Comparison of ENCODE assay signal across 7 cellular contexts in the genomic region with DNA sequence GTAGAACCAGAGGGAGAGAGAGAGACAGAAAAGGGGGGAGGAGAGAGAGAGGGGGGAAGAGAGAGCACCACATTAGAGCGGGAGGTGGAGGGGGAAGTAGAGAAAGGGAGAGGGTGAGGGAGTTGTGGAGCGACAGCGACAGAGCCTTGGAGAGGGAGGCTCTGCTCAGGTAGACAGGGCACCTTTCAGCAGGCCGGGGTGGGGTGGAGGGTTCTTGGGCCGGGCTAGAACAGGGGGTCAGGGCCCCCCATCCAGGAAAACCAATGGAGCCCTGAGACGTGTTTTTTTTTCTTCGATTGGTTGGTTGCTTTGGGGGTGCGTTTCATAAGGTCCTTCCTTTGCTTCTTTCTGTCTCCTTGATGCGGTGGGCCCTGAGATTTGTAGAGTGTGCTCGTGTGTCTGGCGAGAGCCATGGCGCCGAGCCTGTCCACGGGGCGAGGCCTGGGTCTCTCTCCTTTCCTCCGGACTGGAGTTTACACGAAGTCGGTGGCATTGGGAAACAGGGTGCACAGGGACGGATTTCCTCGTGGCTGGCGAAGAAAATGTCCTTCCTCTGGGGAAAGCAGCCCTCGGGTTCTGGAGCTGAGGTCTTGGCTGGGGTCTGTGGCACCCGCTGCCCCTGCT. TPM values are rescaled to one million over a fixed set of nuclear protein-coding genes. Genes with fewer than 3 reads are reported as not detected.
DNase-seq lines count a peak whose midpoint lies in the region; ATAC-seq and TF ChIP-seq lines count a peak whose summit lies in the region.
"Not testable (repeated sequence)": the region's sequence is repeated elsewhere in the genome, so short reads cannot be mapped to it uniquely, and the experiment has no call there.

No MANE protein-coding gene starts in this region.

- H2AK5ac ChIP-seq in mesendoderm (ENCODE audit: low read length) = not testable (repeated sequence)

- TF ChIP-seq CTCF in DOHH2 (IDR thresholded peaks at IDR 0.05; ENCODE audit: low read depth, low read length, poor library complexity, severe bottlenecking); GM12864 (IDR thresholded peaks at IDR 0.05; ENCODE audit: low read depth, low read length, missing control alignments); GM23338 (conservative IDR thresholded peaks at IDR 0.05; ENCODE audit: low read depth in 2 of 2); astrocyte of the spinal cord (IDR thresholded peaks at IDR 0.05; ENCODE audit: low read depth, low read length); upper lobe of right lung (IDR thresholded peaks at IDR 0.05): not testable (repeated sequence)

- H2BK15ac ChIP-seq in mesendoderm (replicated peaks; ENCODE audit: low read depth) = not testable (repeated sequence)

- not testable (repeated sequence) for H3K4me2 ChIP-seq in DOHH2 (ENCODE audit: low read length); GM23338; mesendoderm (ENCODE audit: low read length)

- not testable (repeated sequence) for H2BK5ac ChIP-seq in mesendoderm (ENCODE audit: low read length)

- not testable (repeated sequence) for H3K18ac ChIP-seq in mesendoderm (ENCODE audit: low read length)

- not testable (repeated sequence) for ATAC-seq in GM23338, Right ventricle myocardium inferior
- ATAC-seq in upper lobe of right lung = peak; percentile 40

- H4K20me1 ChIP-seq in DOHH2 (ENCODE audit: control insufficient read depth, insufficient read depth, low read depth, low read length); GM23338 (replicated peaks; ENCODE audit: insufficient read depth): not testable (repeated sequence)

- H3K4me1 ChIP-seq in DOHH2 (ENCODE audit: control insufficient read depth, low read length); GM23338 (ENCODE audit: insufficient read depth); mesendoderm (ENCODE audit: control insufficient read depth, low read depth, low read length); upper lobe of right lung: not testable (repeated sequence)

- WGBS in mesendoderm (ENCODE audit: extremely low coverage, insufficient coverage, low lambda C conversion rate) = no CpG with 5 or more reads among the region's 23 CpGs

- H3K27ac ChIP-seq in DOHH2 (ENCODE audit: low read depth, low read length); GM23338 (ENCODE audit: low read depth); mesendoderm (ENCODE audit: low read depth, low read length); upper lobe of right lung: not testable (repeated sequence)

- not testable (repeated sequence) for H3K79me1 ChIP-seq in mesendoderm (ENCODE audit: low read length)

- H3K36me3 ChIP-seq in DOHH2 (ENCODE audit: control insufficient read depth, low read length); GM23338 (ENCODE audit: insufficient read depth); mesendoderm (ENCODE audit: control insufficient read depth, insufficient read depth, low read length); upper lobe of right lung: not testable (repeated sequence)

- H2BK120ac ChIP-seq in mesendoderm (ENCODE audit: low read depth, low read length) = not testable (repeated sequence)

- H3K79me2 ChIP-seq in DOHH2 (ENCODE audit: control insufficient read depth, low read length); GM23338 (replicated peaks; ENCODE audit: insufficient read depth); mesendoderm (ENCODE audit: control insufficient read depth, insufficient read depth, low read length): not testable (repeated sequence)

- H3K23ac ChIP-seq in mesendoderm (ENCODE audit: low read length) = not testable (repeated sequence)

- H3K56ac ChIP-seq in mesendoderm (ENCODE audit: low read length) = not testable (repeated sequence)

- H3K4me3 ChIP-seq in DOHH2 (ENCODE audit: low read length) = 0 out of 2 replicates have a peak overlapping the region, but pooled peaks have one; percentile 37
- H3K4me3 ChIP-seq in GM12864 (ENCODE audit: low read depth, low read length) = peak overlapping the region; percentile 43; the same call in 1 of the 2 replicates
- H3K4me3 ChIP-seq in GM23338; mesendoderm (ENCODE audit: low read length); upper lobe of right lung: not testable (repeated sequence)
- H3K4me3 ChIP-seq in astrocyte of the spinal cord (ENCODE audit: low read depth, low read length) = peak overlapping the region; percentile 37

- peaks cover 26% of the 10 kb centered on the region for H3K36me3 Mint-ChIP-seq in GM23338 (ENCODE audit: low read depth)

- H3K27me3 ChIP-seq in DOHH2 (ENCODE audit: control insufficient read depth, low read length); mesendoderm (ENCODE audit: insufficient read depth, low read length, poor library complexity); upper lobe of right lung: not testable (repeated sequence)
- peaks cover 32% of the 10 kb centered on the region for H3K27me3 ChIP-seq in GM23338 (ENCODE audit: insufficient read depth)

- not testable (repeated sequence) for H3K9me3 ChIP-seq in DOHH2 (ENCODE audit: control insufficient read depth, insufficient read depth, low read length); upper lobe of right lung

- intact Hi-C loops in Right ventricle myocardium inferior (cut with DNase I); upper lobe of right lung (cut with DNase I): not testable (repeated sequence)

- H3K4ac ChIP-seq in mesendoderm (ENCODE audit: low read depth, low read length) = not testable (repeated sequence)

- not testable (repeated sequence) for H3K9ac ChIP-seq in mesendoderm (ENCODE audit: low read length)

- H3K4me3 Mint-ChIP-seq in GM23338 = not testable (repeated sequence)

- H3K27ac Mint-ChIP-seq in GM23338 = not testable (repeated sequence)

- not testable (repeated sequence) for H2AFZ ChIP-seq in GM23338

- not testable (repeated sequence) for H4K5ac ChIP-seq in mesendoderm (ENCODE audit: low read length)

- in situ Hi-C loops in astrocyte of the spinal cord (cut with HindIII; ENCODE audit: low sequenced_read_pairs) = not testable (repeated sequence)

- H3K27me3 Mint-ChIP-seq in GM23338 (ENCODE audit: insufficient read depth, low read depth, poor library complexity) = peaks cover 23% of the 10 kb centered on the region

- not testable (repeated sequence) for H4K8ac ChIP-seq in mesendoderm (ENCODE audit: low read depth, low read length)

- H3K4me1 Mint-ChIP-seq in GM23338 = not testable (repeated sequence)

- H3K9me2 ChIP-seq in DOHH2 (replicated peaks; ENCODE audit: control insufficient read depth, low read length); GM23338 (ENCODE audit: insufficient read depth): not testable (repeated sequence)

- DNase-seq in GM12864 (ENCODE audit: low read depth); GM23338 (ENCODE audit: low spot score); astrocyte of the spinal cord (ENCODE audit: low read depth, low spot score): not testable (repeated sequence)
- DNase-seq in Right ventricle myocardium inferior (ENCODE audit: missing footprints) (peak; percentile 67), mesendoderm (peak; percentile 1), upper lobe of right lung (peak; percentile 57)

- H3K9me3 Mint-ChIP-seq in GM23338 = peaks cover 65% of the 10 kb centered on the region

- not testable (repeated sequence) for H3F3A ChIP-seq in DOHH2 (ENCODE audit: control insufficient read depth, insufficient read depth); GM23338 (replicated peaks; ENCODE audit: low read depth)

TF ChIP-seq in GM23338, 12 proteins besides CTCF, POLR2A, EP300 and RAD21:
- peak; percentile 35 for TF ChIP-seq EZH2 (IDR thresholded peaks at IDR 0.05; ENCODE audit: low read depth, unreplicated experiment)

RNA-seq across cellular contexts. Expression of a gene that starts 47.5 kb away (rescaled TPM):
- total RNA-seq in GM23338 (2014; rRNA removed; shearing (Covaris generic)) = 7.7 and 13.3 TPM in 2 replicates
- 14.0 and 18.3 TPM in 2 replicates for polyA plus RNA-seq in GM23338 (2016; fragmentation: Nextera tagmentation; extraction: Ambion mirVana)
- total RNA-seq in Right ventricle myocardium inferior (4.2 TPM), upper lobe of right lung (9.3 TPM)
- polyA plus RNA-seq in mesendoderm (2013, experiment 1 of 2) = 5.2 TPM
- polyA plus RNA-seq in mesendoderm (2013, experiment 2 of 2) = 7.1 TPM
